ENCODE assay signal across 9 cellular contexts in genomic region chrX:100687128-100687527, GRCh38. TPM values are rescaled to one million over a fixed set of nuclear protein-coding genes. Genes with fewer than 3 reads are reported as not detected.
DNase-seq lines count a peak whose midpoint lies in the region; ATAC-seq, FAIRE-seq and TF ChIP-seq lines count a peak whose summit lies in the region.
"Had no signal": no experiment of that assay in that cellular context is flagged by ENCODE, and none has a peak within 500 bp of the region (broad histone marks: within the 10 kb centered on the region; RNA-seq: fewer than 3 reads in every experiment).

No MANE protein-coding gene starts in this region.

- H3K9me3 ChIP-seq in colonic mucosa (no peaks in the 10 kb centered on the region), kidney (ENCODE audit: control insufficient read depth in 1 of 2, low read length in 2 of 2) (no peaks in the 10 kb centered on the region), sigmoid colon (no peaks in the 10 kb centered on the region)

- H3K27ac ChIP-seq in colonic mucosa (no peak overlapping the region), kidney (ENCODE audit: low read depth in 2 of 2, low read length in 2 of 2) (no peak overlapping the region), sigmoid colon (no peak overlapping the region)

- peak overlapping the region in 7 of 8 donors; percentile 22 to 83 (median 52) for H3K4me3 Mint-ChIP-seq in naive B cell

- H3K9me3 Mint-ChIP-seq in naive B cell: peaks cover 0 to 1% (median 0%) of the 10 kb centered on the region in 7 donors
- H3K9me3 Mint-ChIP-seq: IgD-negative memory B cell had no signal

- no peak for TF ChIP-seq POLR2A in sigmoid colon (IDR thresholded peaks at IDR 0.05)

- H3K27me3 Mint-ChIP-seq in naive B cell: peaks cover 0 to 6% (median 0%) of the 10 kb centered on the region in 3 donors

- FAIRE-seq in kidney (lab: Jason Lieb, UNC): no peak

- no peak overlapping the region for H3K9ac ChIP-seq in colonic mucosa (ENCODE audit: low read depth in 2 of 2, low read length in 2 of 2)
- no peak overlapping the region for H3K9ac ChIP-seq in kidney (ENCODE audit: low read length in 2 of 2)

- H3K27me3 ChIP-seq in colonic mucosa (no peaks in the 10 kb centered on the region), sigmoid colon (no peaks in the 10 kb centered on the region)

- no peak overlapping the region for H3K4me3 ChIP-seq in colonic mucosa
- no peak overlapping the region for H3K4me3 ChIP-seq in kidney (ENCODE audit: low read length in 2 of 2)
- H3K4me3 ChIP-seq in sigmoid colon: no peak overlapping the region

- intact Hi-C loops in colonic mucosa (cut with DNase I) (loop anchor here (2.0 kb wide), 1 partner anchor 80 kb away; no protein-coding TSS in a partner anchor), kidney (cut with DNase I) (loop anchor here (5.0 kb wide), 1 partner anchor 75 kb away; no protein-coding TSS in a partner anchor), sigmoid colon (cut with DNase I) (loop anchor here (10.0 kb wide), 1 partner anchor 172 kb away; no protein-coding TSS in a partner anchor)

- peak overlapping the region in 5 of 6 donors; percentile 72 to 88 (median 86) for H3K27ac Mint-ChIP-seq in naive B cell

- WGBS in sigmoid colon, 2 donors: 48 to 87% methylated on average over 6 of the region's 6 CpGs

- ATAC-seq in GM19043 (IDR thresholded peaks at IDR 0.05; ENCODE audit: low read depth, unreplicated experiment): peak; percentile 20
- peak; percentile 56 for ATAC-seq in GM21717 (IDR thresholded peaks at IDR 0.05; ENCODE audit: unreplicated experiment)
- peak; percentile 32 for ATAC-seq in HG03469 (IDR thresholded peaks at IDR 0.05; ENCODE audit: unreplicated experiment)
- ATAC-seq in naive B cell (ENCODE audit: low read depth in 2 of 2): peak; percentile 46 to 53

- H3K36me3 ChIP-seq in colonic mucosa (no peaks in the 10 kb centered on the region), kidney (ENCODE audit: control insufficient read depth in 1 of 2, insufficient read depth in 2 of 2, low read length in 2 of 2) (no peaks in the 10 kb centered on the region), sigmoid colon (peaks cover 0 to 27% (median 0%) of the 10 kb centered on the region in 4 donors)

- no peaks in the 10 kb centered on the region for H3K36me3 Mint-ChIP-seq in naive B cell
- H3K36me3 Mint-ChIP-seq: IgD-negative memory B cell had no signal

- TF ChIP-seq EP300 in sigmoid colon (IDR thresholded peaks at IDR 0.05): no peak

- H3K4me1 ChIP-seq in colonic mucosa: no peaks in the 10 kb centered on the region
- H3K4me1 ChIP-seq in kidney (ENCODE audit: control insufficient read depth in 1 of 2, insufficient read depth in 1 of 2, low read depth in 1 of 2, low read length in 2 of 2): no peaks in the 10 kb centered on the region
- H3K4me1 ChIP-seq in sigmoid colon: peaks cover 0 to 6% (median 5%) of the 10 kb centered on the region in 4 donors

- DNase-seq in naive B cell: no peak
- DNase-seq in colonic mucosa: no peak
- DNase-seq in kidney: no peak
- no peak for DNase-seq in sigmoid colon
- DNase-seq: NCI-H2171 treated with DMSO at 0.1 percent for 48 hours had no signal

- TF ChIP-seq CTCF in colonic mucosa (IDR thresholded peaks at IDR 0.05) (no peak), kidney (IDR thresholded peaks at IDR 0.05; ENCODE audit: borderline replicate concordance, extremely low read depth, insufficient read depth) (no peak), sigmoid colon (IDR thresholded peaks at IDR 0.05) (no peak)

- H3K4me1 Mint-ChIP-seq in naive B cell: peaks cover 22 to 31% (median 24%) of the 10 kb centered on the region in 3 donors

RNA-seq across cellular contexts. Expression of gene SRPX2, which starts 43.1 kb away (rescaled TPM):
- not detected for polyA plus RNA-seq in naive B cell (ENCODE audit: low read depth in 6 of 6)
- 1 to 10 TPM; 4.4 to 5.8 TPM for total RNA-seq in colonic mucosa
- total RNA-seq in kidney: 3.2 TPM
- 4.5 TPM for polyA plus RNA-seq in kidney (ENCODE audit: insufficient read depth, low read depth, low replicate concordance)
- total RNA-seq in sigmoid colon: 10 to 100 TPM; 18.7 to 59.8 (median 25.9) TPM
- polyA plus RNA-seq in sigmoid colon: 10 to 100 TPM in 1 of 3 donors, 1 to 10 TPM in 2; 2.5 to 12.0 (median 4.8) TPM
- polyA plus RNA-seq: IgD-negative memory B cell had no signal

RNA-seq across cellular contexts. Expression of gene SYTL4, which starts 44.8 kb away (rescaled TPM):
- under 1 TPM in 4 of 6 donors, not detected in 2; 0.08 to 0.33 (median 0.23) TPM for polyA plus RNA-seq in naive B cell (ENCODE audit: low read depth in 6 of 6)
- 10 to 100 TPM; 30.4 to 30.7 TPM for total RNA-seq in colonic mucosa
- total RNA-seq in kidney: 13.3 TPM
- polyA plus RNA-seq in kidney (ENCODE audit: insufficient read depth, low read depth, low replicate concordance): 10.4 TPM
- total RNA-seq in sigmoid colon: 100 to 1,000 TPM in 1 of 4 donors, 10 to 100 TPM in 3; 32.8 to 188 (median 41.6) TPM
- 10 to 100 TPM; 10.5 to 22.8 (median 12.0) TPM for polyA plus RNA-seq in sigmoid colon

RNA-seq across cellular contexts. Expression of gene TSPAN6, which starts 50.5 kb away (rescaled TPM):
- polyA plus RNA-seq in naive B cell (ENCODE audit: low read depth in 6 of 6): under 1 TPM in 1 of 6 donors, not detected in 5; 0.22 TPM
- 100 to 1,000 TPM in 1 of 2 donors, 10 to 100 TPM in 1; 57.6 to 106 TPM for total RNA-seq in colonic mucosa
- total RNA-seq in kidney: 27.8 TPM
- 60.1 TPM for polyA plus RNA-seq in kidney (ENCODE audit: insufficient read depth, low read depth, low replicate concordance)
- 10 to 100 TPM in 2 of 4 donors, 1 to 10 TPM in 2; 7.5 to 16.3 (median 9.4) TPM for total RNA-seq in sigmoid colon
- 10 to 100 TPM; 31.2 to 57.1 (median 34.2) TPM for polyA plus RNA-seq in sigmoid colon
